In the genomic region with DNA sequence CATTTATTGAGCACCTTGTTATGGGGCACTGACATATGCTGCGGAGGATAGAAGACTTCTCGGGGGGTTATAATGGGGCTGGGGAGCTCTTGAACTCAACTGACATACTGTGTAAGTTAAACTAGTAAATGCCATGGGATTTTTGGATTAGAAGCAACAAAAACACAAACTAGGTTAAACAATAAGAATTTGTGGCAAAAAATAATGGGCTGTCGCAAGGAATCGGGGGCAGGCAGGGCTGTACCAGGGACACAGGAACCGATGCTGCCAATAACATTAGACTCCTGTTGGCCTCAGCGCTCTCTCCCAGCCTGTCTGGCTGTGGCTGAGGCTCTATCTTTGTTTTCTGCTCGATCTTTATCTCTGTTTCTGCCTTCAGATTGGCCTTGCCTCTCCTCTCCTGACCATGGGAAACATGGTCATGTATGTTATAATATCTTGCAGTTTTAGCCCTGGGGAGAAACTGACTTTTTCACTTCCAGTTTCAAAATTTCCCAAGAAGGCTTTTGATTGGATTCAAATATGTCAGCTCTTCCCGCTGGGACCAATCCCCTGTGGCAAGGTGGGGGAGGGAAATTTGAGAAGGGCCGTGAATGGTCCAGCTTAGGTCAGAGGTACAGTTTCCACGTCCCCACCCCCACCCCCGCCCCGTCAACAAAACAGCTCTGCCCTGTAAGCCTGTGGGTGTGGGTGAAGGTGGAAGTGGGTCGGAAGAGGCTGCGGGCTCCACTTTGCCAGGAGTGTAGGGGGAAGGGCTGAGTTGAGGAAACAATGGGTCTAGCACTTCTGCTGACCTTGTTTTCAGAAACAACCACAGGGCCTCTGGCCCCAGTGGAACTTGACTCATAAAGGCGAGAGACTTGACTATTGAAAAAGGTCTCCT, we compare ENCODE assay signal across 8 cellular contexts.
DNase-seq lines count a peak whose midpoint lies in the region; ATAC-seq and TF ChIP-seq lines count a peak whose summit lies in the region.

No MANE protein-coding gene starts in this region.

- ATAC-seq in GM18861 (IDR thresholded peaks at IDR 0.05; ENCODE audit: unreplicated experiment), result peak; percentile 44
- peak; percentile 58 for ATAC-seq in HG03066 (IDR thresholded peaks at IDR 0.05; ENCODE audit: low read depth, unreplicated experiment)

- H3K9me3 ChIP-seq in A673 (ENCODE audit: low read depth, low read length, poor library complexity, severe bottlenecking), result no peaks in the 10 kb centered on the region
- H3K9me3 ChIP-seq in muscle layer of colon (ENCODE audit: low read length), result no peaks in the 10 kb centered on the region
- H3K9me3 ChIP-seq in stomach smooth muscle (ENCODE audit: control insufficient read depth in 2 of 2, low read length in 2 of 2), result no peaks in the 10 kb centered on the region

- H3K27ac ChIP-seq in A673 (ENCODE audit: low read depth, low read length, poor library complexity, severe bottlenecking) (peak overlapping the region; percentile 83), muscle layer of colon (ENCODE audit: low read depth, low read length) (peak overlapping the region; percentile 79), stomach smooth muscle (ENCODE audit: low read length) (peak overlapping the region; percentile 89)

- H3K4me1 ChIP-seq in A673 (ENCODE audit: insufficient read depth, low read length, poor library complexity, severe bottlenecking) (peaks cover 46% of the 10 kb centered on the region), muscle layer of colon (ENCODE audit: insufficient read depth, low read length) (peaks cover 66% of the 10 kb centered on the region), stomach smooth muscle (ENCODE audit: control insufficient read depth, insufficient read depth, low read length) (peaks cover 43% of the 10 kb centered on the region)

- H3K4me3 ChIP-seq in A673 (ENCODE audit: low read depth, low read length, poor library complexity, severe bottlenecking), result no peak overlapping the region
- peak overlapping the region; percentile 26 for H3K4me3 ChIP-seq in epithelial cell of proximal tubule (ENCODE audit: low read depth, low read length)
- H3K4me3 ChIP-seq in muscle layer of colon (ENCODE audit: low read depth in 1 of 2, low read length in 2 of 2), result no peak overlapping the region
- peak overlapping the region; percentile 52 for H3K4me3 ChIP-seq in stomach smooth muscle (ENCODE audit: low read length in 2 of 2)

- TF ChIP-seq CTCF in A673 (conservative IDR thresholded peaks at IDR 0.05; ENCODE audit: low read depth, low read length) (no peak), epithelial cell of proximal tubule (conservative IDR thresholded peaks at IDR 0.05; ENCODE audit: low read depth, low read length) (no peak)

- POLR2A ChIA-PET in A673 (lab: Charles Lee; ENCODE audit: low non-redundant PET), result no interaction called here

- DNase-seq in A673 (ENCODE audit: low spot score), result peak; percentile 54
- DNase-seq in NOMO-1 treated with DMSO at 0.1 percent for 48 hours (lab: John Stamatoyannopoulos, UW; ENCODE audit: unreplicated experiment), result peak; percentile 99
- peak; percentile 57 for DNase-seq in activated CD8-positive, alpha-beta memory T cell treated with anti-CD3 and anti-CD28 coated beads, Interleukin-2, amount 50 U/mL, for 4 hours
- DNase-seq in epithelial cell of proximal tubule (ENCODE audit: low read depth), result peak; percentile 75

- BruUV-seq in A673 (replicated peaks; lab: Mats Ljungman, UMichigan), result TSS peak; percentile 50

- H3K9ac ChIP-seq in muscle layer of colon (ENCODE audit: low read length) (peak overlapping the region; percentile 62), stomach smooth muscle (ENCODE audit: low read length in 2 of 2) (peak overlapping the region; percentile 51 to 70)

- H3K36me3 ChIP-seq in A673 (ENCODE audit: insufficient read depth, low read length, poor library complexity, severe bottlenecking) (no peaks in the 10 kb centered on the region), muscle layer of colon (ENCODE audit: insufficient read depth, low read length) (no peaks in the 10 kb centered on the region), stomach smooth muscle (ENCODE audit: control insufficient read depth in 2 of 2, insufficient read depth in 2 of 2, low read length in 2 of 2) (no peaks in the 10 kb centered on the region)

- CTCF ChIA-PET in A673 (lab: Charles Lee), result no interaction called here

- H3K27me3 ChIP-seq in A673 (replicated peaks; ENCODE audit: insufficient read depth, low read depth, low read length, poor library complexity), result no peaks in the 10 kb centered on the region
- no peaks in the 10 kb centered on the region for H3K27me3 ChIP-seq in muscle layer of colon (ENCODE audit: control insufficient read depth in 1 of 2, insufficient read depth in 2 of 2, low read length in 2 of 2)
- no peaks in the 10 kb centered on the region for H3K27me3 ChIP-seq in stomach smooth muscle (ENCODE audit: control insufficient read depth in 1 of 2, insufficient read depth in 2 of 2, low read length in 2 of 2)

- intact Hi-C loops in A673 (cut with micrococcal nuclease; ENCODE audit: unreplicated experiment), result loop anchor here (2.0 to 5.0 kb wide), 2 partner anchors 288 to 306 kb away; no protein-coding TSS in a partner anchor

Comparison
In these comparisons a context has a peak if more than half of its experiments do, and no peak if none do; other contexts are left out.
1. H3K4me3 ChIP-seq: peak in epithelial cell of proximal tubule (single experiment) and stomach smooth muscle (2 of 2); none in A673 (single experiment) and muscle layer of colon (0 of 2).
2. Peak in every context shown above with its lines, with median percentiles within 50 percentile points of each other: DNase-seq and H3K27ac ChIP-seq.